Comparison of ENCODE assay signal across 12 cellular contexts in the genomic region with DNA sequence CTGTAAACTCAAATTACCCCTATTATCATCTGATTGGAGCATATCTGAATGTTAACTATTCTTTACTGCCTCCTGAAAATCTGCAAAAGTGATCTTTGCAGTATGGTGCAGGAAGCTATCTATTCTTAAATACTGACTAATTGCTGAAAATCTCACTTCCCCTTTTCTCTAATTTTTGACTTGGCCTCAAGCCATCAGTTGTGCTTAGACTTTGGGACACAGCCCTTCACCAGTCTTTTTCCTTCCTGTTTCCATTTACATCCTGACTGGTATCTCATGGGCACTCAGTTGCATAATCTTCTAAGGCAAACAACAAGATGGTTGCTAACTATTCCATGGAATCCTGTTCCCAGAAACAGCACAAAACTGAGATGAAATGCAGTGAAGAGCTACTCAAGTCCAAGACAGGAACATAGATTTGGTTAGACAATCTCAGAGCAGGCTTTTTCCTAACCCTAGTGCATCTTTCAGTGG.
A peak's percentile ranks its signal among the peaks of the same experiment; 100 is the strongest.
DNase-seq lines count a peak whose midpoint lies in the region; ATAC-seq, FAIRE-seq and TF ChIP-seq lines count a peak whose summit lies in the region.
"Had no signal": no experiment of that assay in that cellular context is flagged by ENCODE, and none has a peak within 500 bp of the region (broad histone marks: within the 10 kb centered on the region; RNA-seq: fewer than 3 reads in every experiment).

No MANE protein-coding gene starts in this region.

- no peak for DNase-seq in GM12891 (ENCODE audit: insufficient read length, low spot score)
- peak; percentile 72 for DNase-seq in SKM-1 treated with dmso at 0.1 percent for 144 hours (lab: John Stamatoyannopoulos, UW; ENCODE audit: unreplicated experiment)
- no peak for DNase-seq in HPDE6-E6E7 (ENCODE audit: extremely low spot score)
- DNase-seq in posterior vena cava (ENCODE audit: low spot score): no peak
- DNase-seq in DMS53 (lab: John Stamatoyannopoulos, UW): no peak
- no peak for DNase-seq in head of caudate nucleus
- DNase-seq: activated CD8-positive, alpha-beta memory T cell treated with anti-CD3 and anti-CD28 coated beads, Interleukin-2, amount 10 ng/mL, durations not matched to agents 7 days and 5 days; CD8-positive, alpha-beta memory T cell; PC-9 had no signal

- FAIRE-seq in GM12891 (lab: Jason Lieb, UNC): peak; percentile 88
- FAIRE-seq: colon had no signal

- ATAC-seq in GM21360 (IDR thresholded peaks at IDR 0.05; ENCODE audit: unreplicated experiment) (peak; percentile 66), HG03108 (IDR thresholded peaks at IDR 0.05; ENCODE audit: unreplicated experiment) (peak; percentile 55)
- ATAC-seq: activated CD8-positive, alpha-beta memory T cell treated with anti-CD3 and anti-CD28 coated beads, Interleukin-2, amount 10 ng/mL, durations not matched to agents 7 days and 5 days had no signal

- TF ChIP-seq POLR2A in GM12891 (IDR thresholded peaks at IDR 0.05; ENCODE audit: low read depth, low read length): no peak

- intact Hi-C loops in posterior vena cava (cut with DNase I) (loop anchor here in 1 of 2 donors (1.0 kb wide), 1 partner anchor 22 kb away; no protein-coding TSS in a partner anchor), head of caudate nucleus (cut with DNase I) (no loop called here)

TF ChIP-seq in GM12891, 5 proteins besides CTCF, POLR2A, EP300 and RAD21:
- peak; percentile 100 for TF ChIP-seq SPI1 (IDR thresholded peaks at IDR 0.05; ENCODE audit: low read depth, low read length)
- TF ChIP-seq POU2F2 (IDR thresholded peaks at IDR 0.05; ENCODE audit: low read depth, low read length): no peak
